Comparison of ENCODE assay signal across 8 cellular contexts in the genomic region with DNA sequence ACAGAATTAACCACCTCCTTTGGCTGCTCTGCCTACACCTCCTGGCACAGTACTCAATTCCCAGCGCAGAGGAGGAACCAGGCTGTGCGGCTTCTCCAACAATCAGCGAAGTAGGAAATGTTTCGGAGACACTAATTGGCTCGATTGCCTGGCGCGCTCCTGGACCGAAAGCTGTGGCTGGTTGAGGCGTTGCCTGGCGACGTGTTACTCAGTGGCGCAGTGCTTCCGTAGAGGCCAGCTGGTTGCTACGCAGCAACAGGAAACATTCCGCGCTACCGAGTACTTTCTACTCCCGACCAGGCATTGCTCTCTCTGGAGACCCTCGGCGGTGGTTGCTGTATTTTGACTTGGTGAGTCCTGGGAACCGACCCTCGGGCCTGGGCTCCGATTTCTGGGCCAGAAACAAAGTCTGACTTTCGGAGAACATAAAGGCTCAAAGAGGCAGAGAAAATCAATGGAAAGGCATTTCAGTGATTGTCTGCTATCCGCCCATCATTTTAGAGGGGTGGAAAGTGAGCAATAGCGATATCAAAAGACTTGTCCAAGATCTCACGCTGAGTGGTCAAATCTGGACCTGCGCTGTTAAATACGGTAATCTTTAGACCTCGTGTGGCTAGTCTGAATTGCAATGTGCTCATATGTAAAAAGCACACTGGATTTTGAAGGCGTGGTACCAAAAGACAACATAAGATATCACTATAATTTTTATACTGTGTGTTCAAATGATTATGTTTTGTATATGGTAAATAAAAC. TPM values are rescaled to one million over a fixed set of nuclear protein-coding genes. Genes with fewer than 3 reads are reported as not detected.
DNase-seq lines count a peak whose midpoint lies in the region; ATAC-seq and TF ChIP-seq lines count a peak whose summit lies in the region.

A gene with protein sequence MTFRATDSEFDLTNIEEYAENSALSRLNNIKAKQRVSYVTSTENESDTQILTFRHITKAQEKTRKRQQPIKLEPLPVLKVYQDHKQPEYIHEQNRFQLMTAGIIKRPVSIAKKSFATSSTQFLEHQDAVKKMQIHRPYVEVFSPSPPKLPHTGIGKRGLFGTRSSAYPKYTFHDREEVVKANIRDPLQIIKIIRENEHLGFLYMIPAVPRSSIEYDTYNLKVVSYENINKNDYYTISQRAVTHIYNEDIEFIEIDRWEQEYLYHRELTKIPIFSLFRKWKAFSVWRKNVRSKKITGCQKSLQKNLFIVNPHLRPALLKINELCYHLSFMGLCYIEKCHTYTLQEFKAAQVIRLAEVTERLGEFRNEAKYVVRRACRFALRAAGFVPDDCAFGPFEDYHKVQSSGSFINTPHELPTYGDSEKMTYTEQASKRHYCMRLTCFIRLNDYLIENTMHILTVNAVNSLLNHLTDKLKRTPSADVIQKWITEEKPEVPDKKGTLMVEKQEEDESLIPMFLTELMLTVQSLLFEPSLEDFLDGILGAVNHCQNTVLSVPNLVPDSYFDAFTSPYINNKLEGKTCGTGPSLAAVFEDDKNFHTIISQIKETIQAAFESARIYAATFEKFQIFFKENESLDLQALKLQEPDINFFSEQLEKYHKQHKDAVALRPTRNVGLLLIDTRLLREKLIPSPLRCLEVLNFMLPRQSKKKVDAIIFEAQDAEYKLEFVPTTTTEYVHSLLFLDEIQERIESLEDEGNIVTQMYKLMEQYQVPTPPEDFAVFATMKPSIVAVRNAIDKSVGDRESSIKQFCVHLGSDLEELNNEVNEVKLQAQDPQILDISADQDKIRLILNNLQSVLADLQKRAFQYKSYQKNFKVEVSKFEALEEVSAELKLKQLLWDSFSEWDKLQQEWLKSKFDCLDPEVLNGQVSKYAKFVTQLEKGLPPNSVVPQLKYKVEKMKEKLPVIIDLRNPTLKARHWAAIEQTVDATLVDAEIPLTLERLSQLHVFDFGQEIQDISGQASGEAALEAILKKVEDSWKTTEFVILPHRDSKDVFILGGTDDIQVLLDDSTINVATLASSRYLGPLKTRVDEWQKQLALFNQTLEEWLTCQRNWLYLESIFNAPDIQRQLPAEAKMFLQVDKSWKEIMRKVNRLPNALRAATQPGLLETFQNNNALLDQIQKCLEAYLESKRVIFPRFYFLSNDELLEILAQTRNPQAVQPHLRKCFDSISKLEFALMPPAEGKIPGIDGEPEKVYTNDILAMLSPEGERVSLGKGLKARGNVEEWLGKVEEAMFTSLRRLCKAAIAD (N-terminal part only) (plus strand): TSS at position 265 of the 753 bp plus-strand sequence. CDS start 1,329 bp downstream, outside the sequence.

- H3K36me3 Mint-ChIP-seq in activated CD8-positive, alpha-beta T cell treated with anti-CD3 and anti-CD28 coated beads, Interleukin-2, amount 10 ng/mL, durations not matched to agents 7 days and 5 days (ENCODE audit: low read depth), result no peaks in the 10 kb centered on the region

- H3K4me1 ChIP-seq in ectodermal cell (ENCODE audit: control insufficient read depth, insufficient read depth, low read length) (no peaks in the 10 kb centered on the region), right lobe of liver (no peaks in the 10 kb centered on the region)

- H3K9me3 ChIP-seq in AG04450 (ENCODE audit: control insufficient read depth, insufficient read depth, low read length), result no peaks in the 10 kb centered on the region; the same call in 1 of the 2 replicates
- H3K9me3 ChIP-seq in ectodermal cell (ENCODE audit: control insufficient read depth, low read length), result peaks cover 2% of the 10 kb centered on the region
- H3K9me3 ChIP-seq in right lobe of liver, result no peaks in the 10 kb centered on the region

- peaks cover 15% of the 10 kb centered on the region for H3K27me3 Mint-ChIP-seq in activated CD8-positive, alpha-beta T cell treated with anti-CD3 and anti-CD28 coated beads, Interleukin-2, amount 10 ng/mL, durations not matched to agents 7 days and 5 days (ENCODE audit: low read depth)

- TF ChIP-seq CTCF in AG04450 (IDR thresholded peaks at IDR 0.05; ENCODE audit: low read depth, low read length) (no peak), right lobe of liver (IDR thresholded peaks at IDR 0.05) (no peak)

- H3K4me3 ChIP-seq in AG04450 (ENCODE audit: low read depth, low read length), result peak within 1 kb of the TSS; percentile 65
- peak within 1 kb of the TSS; percentile 31 for H3K4me3 ChIP-seq in ectodermal cell (ENCODE audit: insufficient read depth, low read depth, low read length)
- peak within 1 kb of the TSS; percentile 44 to 50 (median 45) for H3K4me3 ChIP-seq in right lobe of liver

- DNase-seq in AG04450 (ENCODE audit: low read depth, low spot score) (peak; percentile 78), NCI-H510A (lab: John Stamatoyannopoulos, UW) (peak; percentile 92), right lobe of liver (peak; percentile 91 to 94 (median 91))
- DNase-seq in activated CD8-positive, alpha-beta T cell treated with anti-CD3 and anti-CD28 coated beads, Interleukin-2, amount 10 ng/mL, durations not matched to agents 7 days and 5 days, result peak; percentile 93
- DNase-seq in stimulated activated CD4-positive, alpha-beta T cell treated with anti-CD3 and anti-CD28 coated beads, Interleukin-2, amount 100 ng/mL, for 48 hours, result peak; percentile 71 to 74

- H3K36me3 ChIP-seq in ectodermal cell (ENCODE audit: control insufficient read depth, insufficient read depth, low read length) (no peaks in the 10 kb centered on the region), right lobe of liver (no peaks in the 10 kb centered on the region)

- H3K9me3 Mint-ChIP-seq in activated CD8-positive, alpha-beta T cell treated with anti-CD3 and anti-CD28 coated beads, Interleukin-2, amount 10 ng/mL, durations not matched to agents 7 days and 5 days (ENCODE audit: insufficient read depth), result peaks cover 11% of the 10 kb centered on the region

- peaks cover 22% of the 10 kb centered on the region for H3K4me1 Mint-ChIP-seq in activated CD8-positive, alpha-beta T cell treated with anti-CD3 and anti-CD28 coated beads, Interleukin-2, amount 10 ng/mL, durations not matched to agents 7 days and 5 days (ENCODE audit: low read depth)

- H3K27ac ChIP-seq in AG04450 (ENCODE audit: low read depth, low read length) (no peak within 1 kb of the TSS), ectodermal cell (ENCODE audit: insufficient read depth, low read depth, low read length, poor library complexity, severe bottlenecking) (peak within 1 kb of the TSS; percentile 51), right lobe of liver (no peak within 1 kb of the TSS)

- TF ChIP-seq POLR2A in right lobe of liver (IDR thresholded peaks at IDR 0.05), result no peak

- 23 to 24% methylated on average over 30 of the region's 31 CpGs for WGBS in ectodermal cell, 2 experiments
- 15% methylated on average over 26 of the region's 31 CpGs for WGBS in right lobe of liver (ENCODE audit: insufficient coverage, low coverage, low lambda C conversion rate, missing lambda C conversion rate)

- CTCF ChIA-PET in AG04450 (lab: Charles Lee), result interaction anchor here (0.6 to 2.0 kb wide), 2 partner anchors 347 to 366 kb away, joined by 4 to 6 read pairs; no protein-coding TSS in a partner anchor
- CTCF ChIA-PET in activated CD8-positive, alpha-beta T cell treated with anti-CD3 and anti-CD28 coated beads, Interleukin-2, amount 10 ng/mL, durations not matched to agents 7 days and 5 days (lab: Charles Lee), result interaction anchor here (0.9 to 2.7 kb wide), 4 partner anchors 10 to 410 kb away, joined by 3 to 11 read pairs (median 6); no protein-coding TSS in a partner anchor

- peak within 1 kb of the TSS; percentile 40 for H3K27ac Mint-ChIP-seq in activated CD8-positive, alpha-beta T cell treated with anti-CD3 and anti-CD28 coated beads, Interleukin-2, amount 10 ng/mL, durations not matched to agents 7 days and 5 days

- POLR2A ChIA-PET in AG04450 (lab: Yijun Ruan, JAX), result no interaction called here
- POLR2A ChIA-PET in activated CD8-positive, alpha-beta T cell treated with anti-CD3 and anti-CD28 coated beads, Interleukin-2, amount 10 ng/mL, durations not matched to agents 7 days and 5 days (lab: Charles Lee), result interaction anchor here (1.1 kb wide), 1 partner anchor 453 kb away, joined by 3 read pairs; no protein-coding TSS in a partner anchor

- intact Hi-C loops in right lobe of liver (cut with DNase I), result no loop called here

- ATAC-seq in GM19035 (IDR thresholded peaks at IDR 0.05; ENCODE audit: unreplicated experiment) (peak; percentile 95), HG03280 (IDR thresholded peaks at IDR 0.05; ENCODE audit: unreplicated experiment) (peak; percentile 86), right lobe of liver (peak; percentile 100)
- ATAC-seq in activated CD8-positive, alpha-beta T cell treated with anti-CD3 and anti-CD28 coated beads, Interleukin-2, amount 10 ng/mL, durations not matched to agents 7 days and 5 days, result peak; percentile 99

- H3K4me3 Mint-ChIP-seq in activated CD8-positive, alpha-beta T cell treated with anti-CD3 and anti-CD28 coated beads, Interleukin-2, amount 10 ng/mL, durations not matched to agents 7 days and 5 days, result peak within 1 kb of the TSS; percentile 80

- H3K27me3 ChIP-seq in AG04450 (ENCODE audit: control insufficient read depth, insufficient read depth, low read length), result no peaks in the 10 kb centered on the region
- H3K27me3 ChIP-seq in ectodermal cell (ENCODE audit: control insufficient read depth, insufficient read depth, low read length, poor library complexity, severe bottlenecking), result no peaks in the 10 kb centered on the region
- H3K27me3 ChIP-seq in right lobe of liver, result no peaks in the 10 kb centered on the region

RNA-seq across cellular contexts. Expression of the gene that starts here (rescaled TPM):
- polyA plus RNA-seq in AG04450 (2011; rRNA removed), result 0.02 and 0.05 TPM in 2 replicates
- 0.22 TPM in 1 of 2 replicates, not detected in the other for polyA minus RNA-seq in AG04450 (2011; rRNA and poly(A)+ RNA removed)
- under 1 TPM; 0.68 to 0.89 TPM for total RNA-seq in activated CD8-positive, alpha-beta T cell treated with anti-CD3 and anti-CD28 coated beads, Interleukin-2, amount 10 ng/mL, durations not matched to agents 7 days and 5 days
- 1.6 TPM for polyA plus RNA-seq in ectodermal cell (2013, experiment 1 of 4)
- polyA plus RNA-seq in ectodermal cell (2013, experiment 2 of 4), result 0.98 TPM
- polyA plus RNA-seq in ectodermal cell (2013, experiment 3 of 4), result 0.80 TPM
- 1.8 TPM for polyA plus RNA-seq in ectodermal cell (2013, experiment 4 of 4)
- 1 to 10 TPM in 3 of 6 experiments, under 1 TPM in 3; 0.66 to 2.3 (median 1.3) TPM for total RNA-seq in right lobe of liver

Comparison
In these comparisons a context has a peak if more than half of its experiments do, and no peak if none do; other contexts are left out.
1. Peak in DNase-seq and H3K4me3 ChIP-seq in AG04450; RNA of the gene not detected or under 1 TPM.
2. Peak in DNase-seq and ATAC-seq in activated CD8-positive, alpha-beta T cell treated with anti-CD3 and anti-CD28 coated beads, Interleukin-2, amount 10 ng/mL, durations not matched to agents 7 days and 5 days; RNA of the gene not detected or under 1 TPM.